ENCODE assay signal across 15 cellular contexts in genomic region chr9:138100711-138101349, GRCh38.
DNase-seq lines count a peak whose midpoint lies in the region; ATAC-seq, FAIRE-seq and TF ChIP-seq lines count a peak whose summit lies in the region.
"Had no signal": no experiment of that assay in that cellular context is flagged by ENCODE, and none has a peak within 500 bp of the region (broad histone marks: within the 10 kb centered on the region; RNA-seq: fewer than 3 reads in every experiment).

No MANE protein-coding gene starts in this region.

- no peak overlapping the region for H3K4me3 ChIP-seq in H1 (ENCODE audit: extremely low read depth in 1 of 4, insufficient read depth in 2 of 4, low read depth in 3 of 4, low read length in 4 of 4)
- no peak overlapping the region for H3K4me3 ChIP-seq in testis
- H3K4me3 ChIP-seq: HAP-1, SJSA1 had no signal

- peak; percentile 29 for DNase-seq in activated naive CD4-positive, alpha-beta T cell treated with anti-CD3 and anti-CD28 coated beads for 36 hours
- DNase-seq in activated naive CD4-positive, alpha-beta T cell treated with anti-CD3 and anti-CD28 coated beads, Interleukin-2, amount 50 U/mL, for 72 hours (ENCODE audit: low spot score in 2 of 2) = no peak
- DNase-seq in NCI-H69 (lab: John Stamatoyannopoulos, UW) (peak; percentile 25), H1 (ENCODE audit: low read depth in 1 of 2, low spot score in 2 of 2) (peak in 1 of 2 experiments; percentile 63), testis (peak; percentile 12), caudate nucleus (lab: John Stamatoyannopoulos, UW) (no peak)
- DNase-seq in activated naive CD4-positive, alpha-beta T cell treated with Interleukin-2 at 50 U/mL for 16 hours = no peak
- DNase-seq: activated CD4-positive, CD25-positive, alpha-beta regulatory T cell treated with anti-CD3 and anti-CD28 coated beads, Interleukin-2, amount 50 U/mL, for 72 hours; activated naive CD4-positive, alpha-beta T cell treated with anti-CD3 and anti-CD28 coated beads, Interleukin-2, amount 50 U/mL, for 16 hours; NCI-H446 treated with DMSO at 0.1 percent for 48 hours; occipital lobe; stimulated activated CD4-positive, alpha-beta T cell treated with anti-CD3 and anti-CD28 coated beads, Interleukin-12 subunit alpha, Interleukin-12 subunit beta, amount 100 ng/mL, for 4 hours had no signal

- H3K79me2 ChIP-seq in H1 (ENCODE audit: control insufficient read depth in 1 of 2, insufficient read depth in 2 of 2, low read length in 2 of 2) = no peaks in the 10 kb centered on the region

- no peak overlapping the region for H2BK15ac ChIP-seq in H1 (ENCODE audit: low read length)

- TF ChIP-seq CTCF in H1 (IDR thresholded peaks at IDR 0.05; ENCODE audit: control extremely low read depth in 1 of 3, insufficient read depth in 1 of 3, low read depth in 1 of 3, low read length in 3 of 3) (peak; percentile 44 to 66 (median 58); a peak in 3 of 4 replicates), testis (IDR thresholded peaks at IDR 0.05) (no peak)

- H4K91ac ChIP-seq in H1 (replicated peaks; ENCODE audit: insufficient read length, low read length) = no peak overlapping the region

- H4K8ac ChIP-seq in H1 (ENCODE audit: extremely low read depth, insufficient read depth, low read length) = no peak overlapping the region

- no peak overlapping the region for H2AK5ac ChIP-seq in H1 (ENCODE audit: low read depth, low read length)

- 91% methylated on average over 29 of the region's 30 CpGs; no CpG with 5 or more reads in 1 of the 2 experiments for WGBS in H1 (ENCODE audit: extremely low coverage in 1 of 2, insufficient coverage in 1 of 2, insufficient read length in 1 of 2, insufficient replicate concordance in 2 of 2, low coverage in 1 of 2, low lambda C conversion rate in 2 of 2, missing lambda C conversion rate in 1 of 2), 2 experiments
- WGBS in testis, 2 donors = 89 to 90% methylated on average over 30 of the region's 30 CpGs

- H3K9ac ChIP-seq in H1 (replicated peaks in 1 of 4; ENCODE audit: extremely low read depth in 1 of 4, low read depth in 3 of 4, low read length in 3 of 4) = no peak overlapping the region

- H3K9me3 ChIP-seq in H1 (ENCODE audit: insufficient read depth in 2 of 2, low read depth in 1 of 2, low read length in 1 of 2) (peaks cover 21 to 95% of the 10 kb centered on the region in 2 experiments; a peak in 3 of 4 replicates), testis (no peaks in the 10 kb centered on the region)
- H3K9me3 ChIP-seq: HAP-1, SJSA1 had no signal

- no peaks in the 10 kb centered on the region for H3K4me1 Mint-ChIP-seq in activated naive CD4-positive, alpha-beta T cell treated with anti-CD3 and anti-CD28 coated beads for 36 hours (ENCODE audit: low read depth)

- no peaks in the 10 kb centered on the region for H3K27me3 Mint-ChIP-seq in activated naive CD4-positive, alpha-beta T cell treated with anti-CD3 and anti-CD28 coated beads for 36 hours (ENCODE audit: low read depth)

- ATAC-seq in activated naive CD4-positive, alpha-beta T cell treated with anti-CD3 and anti-CD28 coated beads, Interleukin-2, amount 50 U/mL, for 72 hours = no peak
- no peak for ATAC-seq in GM19395 (IDR thresholded peaks at IDR 0.05; ENCODE audit: unreplicated experiment)

- H3K36me3 ChIP-seq in H1 (ENCODE audit: control insufficient read depth in 2 of 4, insufficient read depth in 4 of 4, low read length in 3 of 4) = no peaks in the 10 kb centered on the region
- no peaks in the 10 kb centered on the region for H3K36me3 ChIP-seq in testis (ENCODE audit: low read depth, missing control alignments)
- H3K36me3 ChIP-seq: HAP-1, SJSA1 had no signal

- H2AFZ ChIP-seq in H1 (ENCODE audit: low read length) = no peak overlapping the region

- H3K79me1 ChIP-seq in H1 (ENCODE audit: low read depth, low read length) = no peaks in the 10 kb centered on the region

- H3K23me2 ChIP-seq in H1 (ENCODE audit: low read depth, low read length) = no peaks in the 10 kb centered on the region

- H3K27ac ChIP-seq in H1 (ENCODE audit: low read depth, low read length) = no peak overlapping the region
- H3K27ac ChIP-seq in testis = no peak overlapping the region
- no peak overlapping the region for H3K27ac ChIP-seq in caudate nucleus (ENCODE audit: low read depth, low read length)
- H3K27ac ChIP-seq: SJSA1 had no signal

- H4K20me1 ChIP-seq in H1 (replicated peaks in 1 of 2; ENCODE audit: control insufficient read depth in 1 of 2, insufficient read depth in 2 of 2, low read length in 2 of 2) = peaks cover 0 to 4% of the 10 kb centered on the region in 2 experiments

- H3K27me3 ChIP-seq in H1 (replicated peaks in 1 of 4; ENCODE audit: control insufficient read depth in 3 of 4, extremely low read depth in 1 of 4, insufficient read depth in 3 of 4, low read length in 3 of 4) (no peaks in the 10 kb centered on the region), testis (no peaks in the 10 kb centered on the region)
- H3K27me3 ChIP-seq: SJSA1 had no signal

- no peak overlapping the region for H3K18ac ChIP-seq in H1 (ENCODE audit: extremely low read depth, low read length)

- H3K27ac Mint-ChIP-seq in activated naive CD4-positive, alpha-beta T cell treated with anti-CD3 and anti-CD28 coated beads for 36 hours = no peak overlapping the region
- H3K27ac Mint-ChIP-seq in activated naive CD4-positive, alpha-beta T cell treated with anti-CD3 and anti-CD28 coated beads, Interleukin-2, amount 50 U/mL, for 72 hours = no peak overlapping the region

- no peak overlapping the region for H3K4me2 ChIP-seq in H1 (ENCODE audit: insufficient read depth in 1 of 2, low read depth in 2 of 2, low read length in 2 of 2)

- H3K23ac ChIP-seq in H1 (ENCODE audit: insufficient read length) = no peak overlapping the region

- H3K4me3 Mint-ChIP-seq in activated naive CD4-positive, alpha-beta T cell treated with anti-CD3 and anti-CD28 coated beads for 36 hours = no peak overlapping the region

- no peak overlapping the region for H3K14ac ChIP-seq in H1 (ENCODE audit: insufficient read length)

- POLR2A ChIA-PET in H1 (lab: Charles Lee; ENCODE audit: partially characterized antibody) = interaction anchor here (1.6 kb wide), 1 partner anchor 16 kb away, joined by 3 read pairs; no protein-coding TSS in a partner anchor

- no peak overlapping the region for H2BK12ac ChIP-seq in H1 (ENCODE audit: low read depth, low read length)

- intact Hi-C loops in activated naive CD4-positive, alpha-beta T cell treated with anti-CD3 and anti-CD28 coated beads for 36 hours (cut with micrococcal nuclease) = no loop called here
- intact Hi-C loops in testis (cut with DNase I; ENCODE audit: low total_unique reads) = no loop called here

- no peaks in the 10 kb centered on the region for H3K9me3 Mint-ChIP-seq in activated naive CD4-positive, alpha-beta T cell treated with anti-CD3 and anti-CD28 coated beads for 36 hours
- no peaks in the 10 kb centered on the region for H3K9me3 Mint-ChIP-seq in activated naive CD4-positive, alpha-beta T cell treated with anti-CD3 and anti-CD28 coated beads, Interleukin-2, amount 50 U/mL, for 72 hours

- H3K4ac ChIP-seq in H1 (replicated peaks; ENCODE audit: insufficient read length, low read depth, low read length) = no peak overlapping the region

- no peak overlapping the region for H3K56ac ChIP-seq in H1 (replicated peaks; ENCODE audit: insufficient read length, low read depth, low read length)

- no peak overlapping the region for H2BK20ac ChIP-seq in H1 (ENCODE audit: low read length)

- no peak overlapping the region for H4K5ac ChIP-seq in H1 (ENCODE audit: insufficient read length, low read depth, low read length)

- CTCF ChIA-PET in activated naive CD4-positive, alpha-beta T cell treated with anti-CD3 and anti-CD28 coated beads for 36 hours (lab: Charles Lee) = interaction anchor here (0.6 kb wide), 1 partner anchor 428 kb away, joined by 3 read pairs; no protein-coding TSS in a partner anchor
- CTCF ChIA-PET in H1 (lab: Charles Lee; ENCODE audit: partially characterized antibody) = interaction anchor here (0.7 to 2.0 kb wide), 19 partner anchors 10 to 591 kb away, joined by 3 to 11 read pairs (median 3); no protein-coding TSS in a partner anchor

- H2BK120ac ChIP-seq in H1 (replicated peaks; ENCODE audit: low read depth, low read length) = no peak overlapping the region

- no peaks in the 10 kb centered on the region for H3K36me3 Mint-ChIP-seq in activated naive CD4-positive, alpha-beta T cell treated with anti-CD3 and anti-CD28 coated beads for 36 hours (ENCODE audit: low read depth)
- no peaks in the 10 kb centered on the region for H3K36me3 Mint-ChIP-seq in activated naive CD4-positive, alpha-beta T cell treated with anti-CD3 and anti-CD28 coated beads, Interleukin-2, amount 50 U/mL, for 72 hours

- TF ChIP-seq POLR2A in H1 (IDR thresholded peaks at IDR 0.05; ENCODE audit: control extremely low read depth in 1 of 2, low read depth in 2 of 2, low read length in 2 of 2) = no peak
- no peak for TF ChIP-seq POLR2A in testis (IDR thresholded peaks at IDR 0.05)

- no peak for FAIRE-seq in H1 (lab: Jason Lieb, UNC)

- no peak overlapping the region for H2BK5ac ChIP-seq in H1 (ENCODE audit: low read depth, low read length)

- no peak for TF ChIP-seq EP300 in H1 (IDR thresholded peaks at IDR 0.05; ENCODE audit: borderline replicate concordance in 1 of 2, low read depth in 2 of 2, low read length in 2 of 2)

- no peaks in the 10 kb centered on the region; a peak in 1 of 7 replicates for H3K4me1 ChIP-seq in H1 (replicated peaks in 1 of 4; ENCODE audit: control insufficient read depth in 3 of 4, insufficient read depth in 4 of 4, low read length in 3 of 4)
- no peaks in the 10 kb centered on the region for H3K4me1 ChIP-seq in testis
- H3K4me1 ChIP-seq: HAP-1, SJSA1 had no signal

- TF ChIP-seq RAD21 in H1 (IDR thresholded peaks at IDR 0.05 in 1 of 2, conservative IDR thresholded peaks at IDR 0.05 in 1 of 2; ENCODE audit: low read depth in 2 of 2, low read length in 2 of 2) = peak; percentile 48 to 56

TF ChIP-seq in H1, 55 proteins besides CTCF, POLR2A, EP300 and RAD21 (continues in another document):
- no peak for TF ChIP-seq TEAD4 (IDR thresholded peaks at IDR 0.05; ENCODE audit: low read depth, low read length)
- TF ChIP-seq SRF (IDR thresholded peaks at IDR 0.05; ENCODE audit: low read depth, low read length) = no peak
- no peak for TF ChIP-seq ATF2 (IDR thresholded peaks at IDR 0.05; ENCODE audit: low read length)
- no peak for TF ChIP-seq PHF8 (conservative IDR thresholded peaks at IDR 0.05; ENCODE audit: low read depth, low read length)
- TF ChIP-seq CBX5 (IDR thresholded peaks at IDR 0.05; ENCODE audit: low read depth, low read length) = no peak
- TF ChIP-seq NRF1 (IDR thresholded peaks at IDR 0.05; ENCODE audit: low read depth, low read length) = no peak

Comparison
In these comparisons a context has a peak if more than half of its experiments do, and no peak if none do; other contexts are left out.
1. DNase-seq: peak in activated naive CD4-positive, alpha-beta T cell treated with anti-CD3 and anti-CD28 coated beads for 36 hours (single experiment), NCI-H69 (single experiment) and testis (single experiment); none in activated naive CD4-positive, alpha-beta T cell treated with anti-CD3 and anti-CD28 coated beads, Interleukin-2, amount 50 U/mL, for 72 hours (0 of 2), caudate nucleus (0 of 61) and activated naive CD4-positive, alpha-beta T cell treated with Interleukin-2 at 50 U/mL for 16 hours (single experiment).
2. CTCF ChIP-seq: peak in H1 (3 of 3); none in testis (0 of 3).